Comparison of ENCODE assay signal across 12 cellular contexts in genomic region chr16:8865145-8865882, GRCh38. TPM values are rescaled to one million over a fixed set of nuclear protein-coding genes. Genes with fewer than 3 reads are reported as not detected.
DNase-seq lines count a peak whose midpoint lies in the region; ATAC-seq, FAIRE-seq and TF ChIP-seq lines count a peak whose summit lies in the region.
"Had no signal": no experiment of that assay in that cellular context is flagged by ENCODE, and none has a peak within 500 bp of the region (broad histone marks: within the 10 kb centered on the region; RNA-seq: fewer than 3 reads in every experiment).

No MANE protein-coding gene starts in this region.

- in situ Hi-C loops in HepG2 (cut with HindIII; ENCODE audit: extremely low pct_ligation_motif_present, low pct_unique_long_range_greater_than_20kb) (no loop called here), G401 (cut with HindIII; ENCODE audit: low sequenced_read_pairs) (no loop called here)

- ATAC-seq in activated CD8-positive, alpha-beta memory T cell treated with anti-CD3 and anti-CD28 coated beads, Interleukin-2, amount 10 ng/mL, durations not matched to agents 7 days and 5 days, result no peak
- ATAC-seq in HepG2, result no peak
- ATAC-seq in GM18520 (IDR thresholded peaks at IDR 0.05; ENCODE audit: unreplicated experiment), result no peak

- no peak overlapping the region for H2AFZ ChIP-seq in HepG2 (ENCODE audit: low read length)

- H3K36me3 ChIP-seq in HepG2 (replicated peaks in 1 of 2; ENCODE audit: control insufficient read depth in 1 of 2, insufficient read depth in 2 of 2, low read length in 2 of 2) (no peaks in the 10 kb centered on the region), thyroid gland (no peaks in the 10 kb centered on the region)

- H3K4me1 Mint-ChIP-seq in activated CD8-positive, alpha-beta memory T cell treated with anti-CD3 and anti-CD28 coated beads, Interleukin-2, amount 10 ng/mL, durations not matched to agents 7 days and 5 days, result peaks cover 37% of the 10 kb centered on the region
- H3K4me1 Mint-ChIP-seq in activated CD4-positive, alpha-beta memory T cell treated with anti-CD3 and anti-CD28 coated beads, Interleukin-2, amount 10 ng/mL, durations not matched to agents 7 days and 5 days, result peaks cover 57% of the 10 kb centered on the region

- no peaks in the 10 kb centered on the region for H3K9me3 Mint-ChIP-seq in activated CD8-positive, alpha-beta memory T cell treated with anti-CD3 and anti-CD28 coated beads, Interleukin-2, amount 10 ng/mL, durations not matched to agents 7 days and 5 days (ENCODE audit: low read depth)
- no peaks in the 10 kb centered on the region for H3K9me3 Mint-ChIP-seq in activated CD4-positive, alpha-beta memory T cell treated with anti-CD3 and anti-CD28 coated beads, Interleukin-2, amount 10 ng/mL, durations not matched to agents 7 days and 5 days

- POLR2A ChIA-PET in activated CD4-positive, alpha-beta memory T cell treated with anti-CD3 and anti-CD28 coated beads, Interleukin-2, amount 10 ng/mL, durations not matched to agents 7 days and 5 days (lab: Charles Lee), result interaction anchor here (0.7 to 2.8 kb wide), 4 partner anchors 12 to 40 kb away, joined by 3 to 29 read pairs (median 4); no protein-coding TSS in a partner anchor
- POLR2A ChIA-PET in HepG2 (lab: Yijun Ruan, JAX), result interaction anchor here (1.3 to 10.4 kb wide), 7 partner anchors 8 to 226 kb away, joined by 5 to 235 read pairs (median 23); partner anchors contain the start of genes HAPSTR1, LITAFD, PMM2 and TMEM186

- H3K27ac ChIP-seq in HepG2 (ENCODE audit: extremely low read length, insufficient read depth, low read length) (peak overlapping the region; percentile 95), thyroid gland (peak overlapping the region in 2 of 3 donors; percentile 21 to 53)

- peak overlapping the region; percentile 86 for H3K9ac ChIP-seq in HepG2 (ENCODE audit: insufficient read depth, low read depth, low read length)

- peaks cover 45% of the 10 kb centered on the region; the same call in 1 of the 2 replicates for H4K20me1 ChIP-seq in HepG2 (ENCODE audit: insufficient read depth, low read length)

- TF ChIP-seq EP300 in HepG2 (IDR thresholded peaks at IDR 0.05; ENCODE audit: low read depth in 2 of 2, low read length in 2 of 2) (no peak), HepG2 (CRISPR knock-in tag; IDR thresholded peaks at IDR 0.05; ENCODE audit: borderline replicate concordance) (no peak)

- H3K27me3 ChIP-seq in HepG2 (ENCODE audit: control insufficient read depth in 1 of 2, insufficient read depth in 2 of 2, low read length in 2 of 2) (no peaks in the 10 kb centered on the region; a peak in 1 of 5 replicates), thyroid gland (no peaks in the 10 kb centered on the region)

- 82% methylated on average over 14 of the region's 14 CpGs for WGBS in HepG2 (ENCODE audit: low lambda C conversion rate)
- 90 to 95% methylated on average over 14 of the region's 14 CpGs for WGBS in thyroid gland, 2 donors

- H3K79me2 ChIP-seq in HepG2 (ENCODE audit: insufficient read depth, low read length), result peaks cover 79% of the 10 kb centered on the region

- peaks cover 76% of the 10 kb centered on the region for H3K4me1 ChIP-seq in HepG2 (ENCODE audit: insufficient read depth, low read length)
- H3K4me1 ChIP-seq in thyroid gland, result peaks cover 38 to 53% of the 10 kb centered on the region in 2 donors

- no peak for TF ChIP-seq CTCF in HepG2 (CRISPR knock-in tag; IDR thresholded peaks at IDR 0.05)
- TF ChIP-seq CTCF in thyroid gland (IDR thresholded peaks at IDR 0.05), result no peak

- peak overlapping the region; percentile 26 for H3K4me3 Mint-ChIP-seq in activated CD8-positive, alpha-beta memory T cell treated with anti-CD3 and anti-CD28 coated beads, Interleukin-2, amount 10 ng/mL, durations not matched to agents 7 days and 5 days
- peak overlapping the region; percentile 37 for H3K4me3 Mint-ChIP-seq in activated CD4-positive, alpha-beta memory T cell treated with anti-CD3 and anti-CD28 coated beads, Interleukin-2, amount 10 ng/mL, durations not matched to agents 7 days and 5 days

- peak overlapping the region; percentile 91 for H3K4me2 ChIP-seq in HepG2 (ENCODE audit: low read depth, low read length)

- no peak overlapping the region for H3K27ac Mint-ChIP-seq in activated CD8-positive, alpha-beta memory T cell treated with anti-CD3 and anti-CD28 coated beads, Interleukin-2, amount 10 ng/mL, durations not matched to agents 7 days and 5 days
- peak overlapping the region; percentile 26 for H3K27ac Mint-ChIP-seq in activated CD4-positive, alpha-beta memory T cell treated with anti-CD3 and anti-CD28 coated beads, Interleukin-2, amount 10 ng/mL, durations not matched to agents 7 days and 5 days

- H3K4me3 ChIP-seq in HepG2 (replicated peaks in 1 of 3; ENCODE audit: insufficient read depth in 1 of 3, low read depth in 2 of 3, low read length in 3 of 3) (peak overlapping the region in 2 of 3 experiments; percentile 3 to 45; a peak in 3 of 6 replicates), thyroid gland (replicated peaks in 1 of 3) (no peak overlapping the region)

- intact Hi-C loops in HepG2 (cut with micrococcal nuclease; ENCODE audit: unreplicated experiment), result loop anchor here (5.0 kb wide), 1 partner anchor 227 kb away; the partner anchor contains the start of gene HAPSTR1
- intact Hi-C loops in thyroid gland (cut with DNase I), result no loop called here

- BruUV-seq in HepG2 (replicated peaks; lab: Mats Ljungman, UMichigan), result no TSS peak

- no peak for TF ChIP-seq RAD21 in HepG2 (CRISPR knock-in tag; IDR thresholded peaks at IDR 0.05)

- peaks cover 18% of the 10 kb centered on the region for H3K36me3 Mint-ChIP-seq in activated CD8-positive, alpha-beta memory T cell treated with anti-CD3 and anti-CD28 coated beads, Interleukin-2, amount 10 ng/mL, durations not matched to agents 7 days and 5 days
- H3K36me3 Mint-ChIP-seq in activated CD4-positive, alpha-beta memory T cell treated with anti-CD3 and anti-CD28 coated beads, Interleukin-2, amount 10 ng/mL, durations not matched to agents 7 days and 5 days (ENCODE audit: low read depth), result peaks cover 34% of the 10 kb centered on the region

- H3K9me3 ChIP-seq in HepG2 (ENCODE audit: low read length), result no peaks in the 10 kb centered on the region
- H3K9me3 ChIP-seq in thyroid gland, result no peaks in the 10 kb centered on the region

- FAIRE-seq in HepG2 (lab: Jason Lieb, UNC), result no peak
- FAIRE-seq: islet of Langerhans had no signal

- CTCF ChIA-PET in activated CD8-positive, alpha-beta memory T cell treated with anti-CD3 and anti-CD28 coated beads, Interleukin-2, amount 10 ng/mL, durations not matched to agents 7 days and 5 days (lab: Charles Lee), result interaction anchor here (1.2 kb wide), 1 partner anchor 15 kb away, joined by 3 read pairs; no protein-coding TSS in a partner anchor
- CTCF ChIA-PET in activated CD4-positive, alpha-beta memory T cell treated with anti-CD3 and anti-CD28 coated beads, Interleukin-2, amount 10 ng/mL, durations not matched to agents 7 days and 5 days (lab: Charles Lee), result interaction anchor here (1.2 kb wide), 1 partner anchor 71 kb away, joined by 3 read pairs; no protein-coding TSS in a partner anchor
- CTCF ChIA-PET in HepG2 (lab: Yijun Ruan, JAX; ENCODE audit: low intra/inter-chr PET ratio, low total read pairs), result no interaction called here

- 0 out of 4 replicates have a peak, but pooled peaks of 1 of the 2 experiments have one; percentile 13 for TF ChIP-seq POLR2A in HepG2 (IDR thresholded peaks at IDR 0.05; ENCODE audit: insufficient read depth in 1 of 2, low read depth in 2 of 2, low read length in 2 of 2)
- TF ChIP-seq POLR2A in thyroid gland (IDR thresholded peaks at IDR 0.05), result no peak

- no peaks in the 10 kb centered on the region for H3K27me3 Mint-ChIP-seq in activated CD8-positive, alpha-beta memory T cell treated with anti-CD3 and anti-CD28 coated beads, Interleukin-2, amount 10 ng/mL, durations not matched to agents 7 days and 5 days
- H3K27me3 Mint-ChIP-seq in activated CD4-positive, alpha-beta memory T cell treated with anti-CD3 and anti-CD28 coated beads, Interleukin-2, amount 10 ng/mL, durations not matched to agents 7 days and 5 days, result no peaks in the 10 kb centered on the region

- DNase-seq in activated CD8-positive, alpha-beta memory T cell treated with anti-CD3 and anti-CD28 coated beads, Interleukin-2, amount 10 ng/mL, durations not matched to agents 7 days and 5 days, result no peak
- DNase-seq in activated CD8-positive, alpha-beta memory T cell treated with anti-CD3 and anti-CD28 coated beads for 24 hours, result no peak
- no peak for DNase-seq in activated CD4-positive, alpha-beta memory T cell treated with anti-CD3 and anti-CD28 coated beads, Interleukin-2, amount 10 ng/mL, durations not matched to agents 7 days and 5 days
- no peak for DNase-seq in HepG2 (ENCODE audit: low spot score)
- no peak for DNase-seq in thyroid gland
- DNase-seq in RPMI8226, result no peak
- DNase-seq in G401 (ENCODE audit: low spot score), result no peak
- DNase-seq: NCI-H526 treated with DMSO at 0.1 percent for 48 hours, T1000 had no signal

RNA-seq across cellular contexts. Expression of gene CARHSP1, which starts 3.5 kb away (rescaled TPM):
- total RNA-seq in activated CD8-positive, alpha-beta memory T cell treated with anti-CD3 and anti-CD28 coated beads, Interleukin-2, amount 10 ng/mL, durations not matched to agents 7 days and 5 days, result 100 to 1,000 TPM; 142 to 176 TPM
- 100 to 1,000 TPM; 168 to 179 TPM for total RNA-seq in activated CD4-positive, alpha-beta memory T cell treated with anti-CD3 and anti-CD28 coated beads, Interleukin-2, amount 10 ng/mL, durations not matched to agents 7 days and 5 days
- total RNA-seq in HepG2 (2016; rRNA removed; fragmentation: Illumina TruSeq; extraction: Trizol), result 345 and 349 TPM in 2 replicates
- total RNA-seq in HepG2 (2016; cell fraction: cytosol; rRNA removed; fragmentation: Illumina TruSeq; extraction: Trizol; ENCODE audit: low read depth), result 202 and 227 TPM in 2 replicates
- total RNA-seq in HepG2 (2016; cell fraction: insoluble cytoplasmic fraction; rRNA removed; fragmentation: Illumina TruSeq; extraction: Trizol), result 351 and 370 TPM in 2 replicates
- total RNA-seq in HepG2 (2016; cell fraction: membrane; rRNA removed; fragmentation: Illumina TruSeq; extraction: Trizol), result 185 and 210 TPM in 2 replicates
- total RNA-seq in HepG2 (2016; cell fraction: nucleus; rRNA removed; fragmentation: Illumina TruSeq; extraction: Trizol), result 126 and 138 TPM in 2 replicates
- polyA plus RNA-seq in HepG2 (2011; rRNA removed), result 173 and 193 TPM in 2 replicates
- polyA plus RNA-seq in HepG2 (2011; cell fraction: cytosol; rRNA removed), result 139 and 221 TPM in 2 replicates
- polyA plus RNA-seq in HepG2 (2011; cell fraction: nucleus; rRNA removed), result 209 and 223 TPM in 2 replicates
- 167 and 252 TPM in 2 replicates for polyA plus RNA-seq in HepG2 (2012)
- polyA plus RNA-seq in HepG2 (2016; cell fraction: cytosol; fragmentation: Illumina TruSeq; extraction: Trizol; ENCODE audit: low read depth), result 224 and 244 TPM in 2 replicates
- polyA plus RNA-seq in HepG2 (2016; cell fraction: insoluble cytoplasmic fraction; fragmentation: Illumina TruSeq; extraction: Trizol; ENCODE audit: low read depth), result 425 and 448 TPM in 2 replicates
- 197 and 214 TPM in 2 replicates for polyA plus RNA-seq in HepG2 (2016; cell fraction: membrane; fragmentation: Illumina TruSeq; extraction: Trizol; ENCODE audit: low read depth)
- polyA plus RNA-seq in HepG2 (2016; cell fraction: nucleus; fragmentation: Illumina TruSeq; extraction: Trizol; ENCODE audit: insufficient read depth, low read depth), result 269 and 287 TPM in 2 replicates
- 186 and 379 TPM in 2 replicates for polyA minus RNA-seq in HepG2 (2011; rRNA and poly(A)+ RNA removed; ENCODE audit: low replicate concordance)
- polyA minus RNA-seq in HepG2 (2011; cell fraction: cytosol; rRNA and poly(A)+ RNA removed), result 166 and 175 TPM in 2 replicates
- polyA minus RNA-seq in HepG2 (2011; cell fraction: nucleus; rRNA and poly(A)+ RNA removed), result 55.6 and 67.6 TPM in 2 replicates
- total RNA-seq in thyroid gland, result 10 to 100 TPM; 43.4 to 67.5 (median 61.1) TPM
- total RNA-seq in G401 (2014; rRNA removed; shearing (Covaris generic)), result 114 and 150 TPM in 2 replicates

RNA-seq across cellular contexts. Expression of gene LITAFD, which starts 16.8 kb away (rescaled TPM):
- not detected for total RNA-seq in activated CD8-positive, alpha-beta memory T cell treated with anti-CD3 and anti-CD28 coated beads, Interleukin-2, amount 10 ng/mL, durations not matched to agents 7 days and 5 days
- total RNA-seq in activated CD4-positive, alpha-beta memory T cell treated with anti-CD3 and anti-CD28 coated beads, Interleukin-2, amount 10 ng/mL, durations not matched to agents 7 days and 5 days, result not detected
- total RNA-seq in HepG2 (2016; rRNA removed; fragmentation: Illumina TruSeq; extraction: Trizol) (not detected in 2 replicates), thyroid gland (not detected)
- total RNA-seq in HepG2 (2016; cell fraction: cytosol; rRNA removed; fragmentation: Illumina TruSeq; extraction: Trizol; ENCODE audit: low read depth), result not detected in 2 replicates
- not detected in 2 replicates for total RNA-seq in HepG2 (2016; cell fraction: insoluble cytoplasmic fraction; rRNA removed; fragmentation: Illumina TruSeq; extraction: Trizol)
- 0.19 TPM in 1 of 2 replicates, not detected in the other for total RNA-seq in HepG2 (2016; cell fraction: membrane; rRNA removed; fragmentation: Illumina TruSeq; extraction: Trizol)
- not detected in 2 replicates for total RNA-seq in HepG2 (2016; cell fraction: nucleus; rRNA removed; fragmentation: Illumina TruSeq; extraction: Trizol)
- polyA plus RNA-seq in HepG2 (2011; rRNA removed), result 0.14 TPM in 1 of 2 replicates, not detected in the other
- polyA plus RNA-seq in HepG2 (2011; cell fraction: cytosol; rRNA removed), result not detected in 2 replicates
- not detected in 2 replicates for polyA plus RNA-seq in HepG2 (2011; cell fraction: nucleus; rRNA removed)
- polyA plus RNA-seq in HepG2 (2012), result not detected in 2 replicates
- polyA plus RNA-seq in HepG2 (2016; cell fraction: cytosol; fragmentation: Illumina TruSeq; extraction: Trizol; ENCODE audit: low read depth), result not detected in 2 replicates
- not detected in 2 replicates for polyA plus RNA-seq in HepG2 (2016; cell fraction: insoluble cytoplasmic fraction; fragmentation: Illumina TruSeq; extraction: Trizol; ENCODE audit: low read depth)
- not detected in 2 replicates for polyA plus RNA-seq in HepG2 (2016; cell fraction: membrane; fragmentation: Illumina TruSeq; extraction: Trizol; ENCODE audit: low read depth)
- not detected in 2 replicates for polyA plus RNA-seq in HepG2 (2016; cell fraction: nucleus; fragmentation: Illumina TruSeq; extraction: Trizol; ENCODE audit: insufficient read depth, low read depth)
- 0.12 TPM in 1 of 2 replicates, not detected in the other for polyA minus RNA-seq in HepG2 (2011; rRNA and poly(A)+ RNA removed; ENCODE audit: low replicate concordance)
- not detected in 2 replicates for polyA minus RNA-seq in HepG2 (2011; cell fraction: cytosol; rRNA and poly(A)+ RNA removed)
- polyA minus RNA-seq in HepG2 (2011; cell fraction: nucleus; rRNA and poly(A)+ RNA removed), result not detected in 2 replicates
- not detected in 2 replicates for total RNA-seq in G401 (2014; rRNA removed; shearing (Covaris generic))
- total RNA-seq: LHCN-M2 had no signal

Comparison
In these comparisons a context has a peak if more than half of its experiments do, and no peak if none do; other contexts are left out.
1. H3K4me3 ChIP-seq: peak in HepG2 (2 of 3); none in thyroid gland (0 of 3).